In genomic region chr16:50369133-50369804, GRCh38 we compare ENCODE assay signal across 8 cellular contexts. TPM values are rescaled to one million over a fixed set of nuclear protein-coding genes. Genes with fewer than 3 reads are reported as not detected.
DNase-seq lines count a peak whose midpoint lies in the region; ATAC-seq and TF ChIP-seq lines count a peak whose summit lies in the region.

No MANE protein-coding gene starts in this region.

- H3K36me3 Mint-ChIP-seq in effector memory CD8-positive, alpha-beta T cell (ENCODE audit: insufficient read depth), result peaks cover 12% of the 10 kb centered on the region
- peaks cover 5% of the 10 kb centered on the region for H3K36me3 Mint-ChIP-seq in progenitor cell of endocrine pancreas (ENCODE audit: insufficient read depth)

- H3K4me1 Mint-ChIP-seq in effector memory CD8-positive, alpha-beta T cell (ENCODE audit: low read depth in 2 of 2), result peaks cover 37 to 45% of the 10 kb centered on the region in 2 donors
- peaks cover 24% of the 10 kb centered on the region for H3K4me1 Mint-ChIP-seq in progenitor cell of endocrine pancreas (ENCODE audit: low read depth)

- peaks cover 8 to 14% of the 10 kb centered on the region in 2 donors for H3K27me3 Mint-ChIP-seq in effector memory CD8-positive, alpha-beta T cell
- peaks cover 17% of the 10 kb centered on the region for H3K27me3 Mint-ChIP-seq in progenitor cell of endocrine pancreas

- H3K4me3 ChIP-seq in GM12864 (ENCODE audit: low read depth, low read length), result peak overlapping the region; percentile 28

- H3K9me3 Mint-ChIP-seq in effector memory CD8-positive, alpha-beta T cell, result no peaks in the 10 kb centered on the region
- H3K9me3 Mint-ChIP-seq in progenitor cell of endocrine pancreas (ENCODE audit: low read depth), result no peaks in the 10 kb centered on the region

- peak overlapping the region; percentile 93 to 97 for H3K27ac Mint-ChIP-seq in effector memory CD8-positive, alpha-beta T cell
- peak overlapping the region; percentile 68 for H3K27ac Mint-ChIP-seq in progenitor cell of endocrine pancreas

- no peak for ATAC-seq in effector memory CD8-positive, alpha-beta T cell (replicated peaks)

- no peak for DNase-seq in GM12864 (ENCODE audit: low read depth)
- DNase-seq in NCI-H69 (lab: John Stamatoyannopoulos, UW), result peak; percentile 26
- no peak for DNase-seq in effector memory CD8-positive, alpha-beta T cell
- no peak for DNase-seq in progenitor cell of endocrine pancreas (ENCODE audit: low spot score, unreplicated experiment)
- DNase-seq in NCI-H1436 treated with DMSO at 0.1 percent for 48 hours (lab: John Stamatoyannopoulos, UW), result no peak
- DNase-seq in GOT3 (lab: John Stamatoyannopoulos, UW), result no peak
- DNase-seq in NCI-H2107 treated with DMSO at 0.1 percent for 48 hours (lab: John Stamatoyannopoulos, UW; ENCODE audit: unreplicated experiment), result no peak
- no peak for DNase-seq in NCI-H748 (lab: John Stamatoyannopoulos, UW; ENCODE audit: unreplicated experiment)

- H3K4me3 Mint-ChIP-seq in effector memory CD8-positive, alpha-beta T cell, result peak overlapping the region; percentile 91
- peak overlapping the region; percentile 71 for H3K4me3 Mint-ChIP-seq in progenitor cell of endocrine pancreas (ENCODE audit: low read depth)

- TF ChIP-seq CTCF in GM12864 (IDR thresholded peaks at IDR 0.05; ENCODE audit: low read depth, low read length, missing control alignments), result no peak
- no peak for TF ChIP-seq CTCF in progenitor cell of endocrine pancreas (IDR thresholded peaks at IDR 0.05; ENCODE audit: unreplicated experiment)

RNA-seq across cellular contexts. Expression of gene BRD7, which starts 0.5 kb away (rescaled TPM):
- total RNA-seq in progenitor cell of endocrine pancreas, result 104 and 109 TPM in 2 replicates
